1 cellular context compared by ENCODE assay signal in the genomic region with DNA sequence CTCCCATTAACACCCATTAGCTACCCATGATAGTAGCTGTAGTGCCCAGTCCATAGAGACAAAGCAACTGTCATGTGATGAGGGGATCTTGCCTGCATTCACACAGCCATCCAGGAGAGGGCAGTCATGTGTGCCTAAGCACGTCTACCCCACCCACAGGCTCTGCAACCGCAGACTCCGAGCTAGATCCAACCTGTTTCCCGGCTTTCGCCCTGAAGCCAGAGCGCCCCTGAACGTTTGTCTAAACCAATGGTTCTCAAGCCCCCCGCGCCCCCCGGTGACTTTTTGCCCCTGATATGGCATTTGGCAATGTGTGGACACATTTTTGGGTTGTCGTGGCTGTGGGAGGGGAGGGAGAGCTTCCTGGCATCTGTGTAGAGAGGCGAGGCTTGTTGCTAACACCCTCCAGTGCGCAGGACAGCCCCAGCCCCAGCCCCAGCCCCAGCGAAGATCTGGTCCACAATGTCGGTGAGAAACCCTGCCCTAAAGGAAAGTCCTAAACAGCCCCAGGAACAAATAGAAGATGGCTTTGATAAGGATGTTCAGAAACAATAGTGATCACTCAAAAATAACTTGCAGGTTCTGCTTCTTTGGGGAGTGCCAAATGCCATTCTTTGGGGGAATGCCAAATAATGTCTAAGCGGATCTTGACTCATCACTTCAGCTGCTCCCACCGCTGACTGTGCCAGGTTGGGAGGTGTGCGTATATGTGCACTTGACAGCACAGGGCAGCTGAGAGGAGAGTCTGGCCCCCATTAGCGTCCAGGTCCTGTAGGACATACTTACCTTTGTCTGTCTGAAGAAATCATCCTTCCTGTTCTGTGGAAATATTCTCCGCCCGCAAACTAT.
TF ChIP-seq lines count a peak whose summit lies in the region.

No MANE protein-coding gene starts in this region.

TF ChIP-seq in HepG2, 621 proteins besides CTCF, POLR2A, EP300 and RAD21 (continued from another document and continues in another):
- no peak for TF ChIP-seq ZNF816 (CRISPR knock-in tag; IDR thresholded peaks at IDR 0.05; ENCODE audit: borderline replicate concordance)
- TF ChIP-seq STAG1 (CRISPR knock-in tag; IDR thresholded peaks at IDR 0.05), result peak; percentile 98
- peak; percentile 28; the same call in 1 of the 2 replicates for TF ChIP-seq THAP11 (CRISPR knock-in tag; IDR thresholded peaks at IDR 0.05)
- TF ChIP-seq MTF2 (CRISPR knock-in tag; IDR thresholded peaks at IDR 0.05; ENCODE audit: borderline replicate concordance), result no peak
- no peak for TF ChIP-seq ZNF431 (CRISPR knock-in tag; IDR thresholded peaks at IDR 0.05; ENCODE audit: borderline replicate concordance, low read depth)
- TF ChIP-seq, protein P1, sequence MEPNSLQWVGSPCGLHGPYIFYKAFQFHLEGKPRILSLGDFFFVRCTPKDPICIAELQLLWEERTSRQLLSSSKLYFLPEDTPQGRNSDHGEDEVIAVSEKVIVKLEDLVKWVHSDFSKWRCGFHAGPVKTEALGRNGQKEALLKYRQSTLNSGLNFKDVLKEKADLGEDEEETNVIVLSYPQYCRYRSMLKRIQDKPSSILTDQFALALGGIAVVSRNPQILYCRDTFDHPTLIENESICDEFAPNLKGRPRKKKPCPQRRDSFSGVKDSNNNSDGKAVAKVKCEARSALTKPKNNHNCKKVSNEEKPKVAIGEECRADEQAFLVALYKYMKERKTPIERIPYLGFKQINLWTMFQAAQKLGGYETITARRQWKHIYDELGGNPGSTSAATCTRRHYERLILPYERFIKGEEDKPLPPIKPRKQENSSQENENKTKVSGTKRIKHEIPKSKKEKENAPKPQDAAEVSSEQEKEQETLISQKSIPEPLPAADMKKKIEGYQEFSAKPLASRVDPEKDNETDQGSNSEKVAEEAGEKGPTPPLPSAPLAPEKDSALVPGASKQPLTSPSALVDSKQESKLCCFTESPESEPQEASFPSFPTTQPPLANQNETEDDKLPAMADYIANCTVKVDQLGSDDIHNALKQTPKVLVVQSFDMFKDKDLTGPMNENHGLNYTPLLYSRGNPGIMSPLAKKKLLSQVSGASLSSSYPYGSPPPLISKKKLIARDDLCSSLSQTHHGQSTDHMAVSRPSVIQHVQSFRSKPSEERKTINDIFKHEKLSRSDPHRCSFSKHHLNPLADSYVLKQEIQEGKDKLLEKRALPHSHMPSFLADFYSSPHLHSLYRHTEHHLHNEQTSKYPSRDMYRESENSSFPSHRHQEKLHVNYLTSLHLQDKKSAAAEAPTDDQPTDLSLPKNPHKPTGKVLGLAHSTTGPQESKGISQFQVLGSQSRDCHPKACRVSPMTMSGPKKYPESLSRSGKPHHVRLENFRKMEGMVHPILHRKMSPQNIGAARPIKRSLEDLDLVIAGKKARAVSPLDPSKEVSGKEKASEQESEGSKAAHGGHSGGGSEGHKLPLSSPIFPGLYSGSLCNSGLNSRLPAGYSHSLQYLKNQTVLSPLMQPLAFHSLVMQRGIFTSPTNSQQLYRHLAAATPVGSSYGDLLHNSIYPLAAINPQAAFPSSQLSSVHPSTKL (CRISPR knock-in tag; IDR thresholded peaks at IDR 0.05), result peak; percentile 52; the same call in 1 of the 2 replicates
- TF ChIP-seq, protein P2, sequence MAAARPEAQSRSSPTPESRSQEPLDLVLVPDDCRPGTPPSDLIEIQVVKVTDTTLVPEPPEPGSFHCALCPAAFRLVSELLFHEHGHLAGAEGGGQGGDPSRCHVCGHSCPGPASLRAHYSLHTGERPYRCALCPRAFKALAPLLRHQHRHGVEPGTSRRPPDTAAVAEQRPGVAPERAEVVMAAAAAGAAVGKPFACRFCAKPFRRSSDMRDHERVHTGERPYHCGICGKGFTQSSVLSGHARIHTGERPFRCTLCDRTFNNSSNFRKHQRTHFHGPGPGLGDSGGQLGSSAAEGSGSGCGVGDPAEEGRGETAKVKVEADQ (CRISPR knock-in tag; IDR thresholded peaks at IDR 0.05; ENCODE audit: borderline replicate concordance), result no peak
- TF ChIP-seq ZNF841 (CRISPR knock-in tag; IDR thresholded peaks at IDR 0.05; ENCODE audit: borderline replicate concordance), result no peak
- TF ChIP-seq ZNF317 (CRISPR knock-in tag; IDR thresholded peaks at IDR 0.05), result 0 out of 2 replicates have a peak, but pooled peaks have one; percentile 55
- TF ChIP-seq CHD2 (IDR thresholded peaks at IDR 0.05; ENCODE audit: low read depth, low read length), result no peak
- TF ChIP-seq ZNF121 (CRISPR knock-in tag; IDR thresholded peaks at IDR 0.05), result no peak
- TF ChIP-seq SOX5 (CRISPR knock-in tag; IDR thresholded peaks at IDR 0.05; ENCODE audit: borderline replicate concordance), result 0 out of 2 replicates have a peak, but pooled peaks have one; percentile 15
- TF ChIP-seq, protein P3, sequence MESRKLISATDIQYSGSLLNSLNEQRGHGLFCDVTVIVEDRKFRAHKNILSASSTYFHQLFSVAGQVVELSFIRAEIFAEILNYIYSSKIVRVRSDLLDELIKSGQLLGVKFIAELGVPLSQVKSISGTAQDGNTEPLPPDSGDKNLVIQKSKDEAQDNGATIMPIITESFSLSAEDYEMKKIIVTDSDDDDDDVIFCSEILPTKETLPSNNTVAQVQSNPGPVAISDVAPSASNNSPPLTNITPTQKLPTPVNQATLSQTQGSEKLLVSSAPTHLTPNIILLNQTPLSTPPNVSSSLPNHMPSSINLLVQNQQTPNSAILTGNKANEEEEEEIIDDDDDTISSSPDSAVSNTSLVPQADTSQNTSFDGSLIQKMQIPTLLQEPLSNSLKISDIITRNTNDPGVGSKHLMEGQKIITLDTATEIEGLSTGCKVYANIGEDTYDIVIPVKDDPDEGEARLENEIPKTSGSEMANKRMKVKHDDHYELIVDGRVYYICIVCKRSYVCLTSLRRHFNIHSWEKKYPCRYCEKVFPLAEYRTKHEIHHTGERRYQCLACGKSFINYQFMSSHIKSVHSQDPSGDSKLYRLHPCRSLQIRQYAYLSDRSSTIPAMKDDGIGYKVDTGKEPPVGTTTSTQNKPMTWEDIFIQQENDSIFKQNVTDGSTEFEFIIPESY (CRISPR knock-in tag; IDR thresholded peaks at IDR 0.05), result peak; percentile 41; the same call in 1 of the 2 replicates
- TF ChIP-seq CHCHD3 (CRISPR knock-in tag; IDR thresholded peaks at IDR 0.05), result no peak
- no peak for TF ChIP-seq ZNF234 (CRISPR knock-in tag; conservative IDR thresholded peaks at IDR 0.05)
- TF ChIP-seq MXI1 (IDR thresholded peaks at IDR 0.05; ENCODE audit: borderline replicate concordance, low read depth, low read length), result peak; percentile 34; the same call in 1 of the 3 replicates
- peak; percentile 69; the same call in 1 of the 2 replicates for TF ChIP-seq ZNF614 (CRISPR knock-in tag; IDR thresholded peaks at IDR 0.05; ENCODE audit: borderline replicate concordance)
- TF ChIP-seq SP4 (CRISPR knock-in tag; IDR thresholded peaks at IDR 0.05), result no peak
- TF ChIP-seq IKZF4 (CRISPR knock-in tag; IDR thresholded peaks at IDR 0.05; ENCODE audit: borderline replicate concordance, low read depth, not compliant biosample characterization), result no peak
- peak; percentile 77 for TF ChIP-seq TEAD3 (CRISPR knock-in tag; optimal IDR thresholded peaks at IDR 0.05; ENCODE audit: borderline replicate concordance)
- TF ChIP-seq ZNF331 (CRISPR knock-in tag; IDR thresholded peaks at IDR 0.05), result peak; percentile 59; the same call in 1 of the 2 replicates
- TF ChIP-seq ZFP36 (IDR thresholded peaks at IDR 0.05; ENCODE audit: borderline replicate concordance, low read depth, low read length, partially characterized antibody), result no peak
- TF ChIP-seq, protein P4, sequence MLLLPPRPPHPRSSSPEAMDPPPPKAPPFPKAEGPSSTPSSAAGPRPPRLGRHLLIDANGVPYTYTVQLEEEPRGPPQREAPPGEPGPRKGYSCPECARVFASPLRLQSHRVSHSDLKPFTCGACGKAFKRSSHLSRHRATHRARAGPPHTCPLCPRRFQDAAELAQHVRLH (CRISPR knock-in tag; IDR thresholded peaks at IDR 0.05; ENCODE audit: borderline replicate concordance, low read depth), result peak; percentile 70; the same call in 1 of the 2 replicates
- TF ChIP-seq STAT5B (CRISPR knock-in tag; IDR thresholded peaks at IDR 0.05), result no peak
- TF ChIP-seq, protein P5, sequence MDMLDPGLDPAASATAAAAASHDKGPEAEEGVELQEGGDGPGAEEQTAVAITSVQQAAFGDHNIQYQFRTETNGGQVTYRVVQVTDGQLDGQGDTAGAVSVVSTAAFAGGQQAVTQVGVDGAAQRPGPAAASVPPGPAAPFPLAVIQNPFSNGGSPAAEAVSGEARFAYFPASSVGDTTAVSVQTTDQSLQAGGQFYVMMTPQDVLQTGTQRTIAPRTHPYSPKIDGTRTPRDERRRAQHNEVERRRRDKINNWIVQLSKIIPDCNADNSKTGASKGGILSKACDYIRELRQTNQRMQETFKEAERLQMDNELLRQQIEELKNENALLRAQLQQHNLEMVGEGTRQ (IDR thresholded peaks at IDR 0.05; ENCODE audit: low read depth, low read length), result peak; percentile 63
- TF ChIP-seq, protein P5 (CRISPR knock-in tag; IDR thresholded peaks at IDR 0.05; ENCODE audit: borderline replicate concordance), result no peak; the same call in 1 of the 2 replicates
- TF ChIP-seq, protein P6, sequence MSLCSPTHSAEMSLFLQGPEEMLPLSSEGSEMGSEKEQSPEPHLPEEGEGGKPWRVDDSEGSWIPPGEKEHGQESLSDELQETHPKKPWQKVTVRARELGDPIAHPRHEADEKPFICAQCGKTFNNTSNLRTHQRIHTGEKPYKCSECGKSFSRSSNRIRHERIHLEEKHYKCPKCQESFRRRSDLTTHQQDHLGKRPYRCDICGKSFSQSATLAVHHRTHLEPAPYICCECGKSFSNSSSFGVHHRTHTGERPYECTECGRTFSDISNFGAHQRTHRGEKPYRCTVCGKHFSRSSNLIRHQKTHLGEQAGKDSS (CRISPR knock-in tag; IDR thresholded peaks at IDR 0.05; ENCODE audit: borderline replicate concordance, low read depth), result peak; percentile 60; the same call in 1 of the 2 replicates
- TF ChIP-seq ATF7-NPFF (CRISPR knock-in tag; IDR thresholded peaks at IDR 0.05; ENCODE audit: low read depth), result 0 out of 2 replicates have a peak, but pooled peaks have one; percentile 51
- TF ChIP-seq, protein P7, sequence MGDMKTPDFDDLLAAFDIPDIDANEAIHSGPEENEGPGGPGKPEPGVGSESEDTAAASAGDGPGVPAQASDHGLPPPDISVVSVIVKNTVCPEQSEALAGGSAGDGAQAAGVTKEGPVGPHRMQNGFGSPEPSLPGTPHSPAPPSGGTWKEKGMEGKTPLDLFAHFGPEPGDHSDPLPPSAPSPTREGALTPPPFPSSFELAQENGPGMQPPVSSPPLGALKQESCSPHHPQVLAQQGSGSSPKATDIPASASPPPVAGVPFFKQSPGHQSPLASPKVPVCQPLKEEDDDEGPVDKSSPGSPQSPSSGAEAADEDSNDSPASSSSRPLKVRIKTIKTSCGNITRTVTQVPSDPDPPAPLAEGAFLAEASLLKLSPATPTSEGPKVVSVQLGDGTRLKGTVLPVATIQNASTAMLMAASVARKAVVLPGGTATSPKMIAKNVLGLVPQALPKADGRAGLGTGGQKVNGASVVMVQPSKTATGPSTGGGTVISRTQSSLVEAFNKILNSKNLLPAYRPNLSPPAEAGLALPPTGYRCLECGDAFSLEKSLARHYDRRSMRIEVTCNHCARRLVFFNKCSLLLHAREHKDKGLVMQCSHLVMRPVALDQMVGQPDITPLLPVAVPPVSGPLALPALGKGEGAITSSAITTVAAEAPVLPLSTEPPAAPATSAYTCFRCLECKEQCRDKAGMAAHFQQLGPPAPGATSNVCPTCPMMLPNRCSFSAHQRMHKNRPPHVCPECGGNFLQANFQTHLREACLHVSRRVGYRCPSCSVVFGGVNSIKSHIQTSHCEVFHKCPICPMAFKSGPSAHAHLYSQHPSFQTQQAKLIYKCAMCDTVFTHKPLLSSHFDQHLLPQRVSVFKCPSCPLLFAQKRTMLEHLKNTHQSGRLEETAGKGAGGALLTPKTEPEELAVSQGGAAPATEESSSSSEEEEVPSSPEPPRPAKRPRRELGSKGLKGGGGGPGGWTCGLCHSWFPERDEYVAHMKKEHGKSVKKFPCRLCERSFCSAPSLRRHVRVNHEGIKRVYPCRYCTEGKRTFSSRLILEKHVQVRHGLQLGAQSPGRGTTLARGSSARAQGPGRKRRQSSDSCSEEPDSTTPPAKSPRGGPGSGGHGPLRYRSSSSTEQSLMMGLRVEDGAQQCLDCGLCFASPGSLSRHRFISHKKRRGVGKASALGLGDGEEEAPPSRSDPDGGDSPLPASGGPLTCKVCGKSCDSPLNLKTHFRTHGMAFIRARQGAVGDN (CRISPR knock-in tag; IDR thresholded peaks at IDR 0.05), result peak; percentile 59
- TF ChIP-seq ZNF713 (CRISPR knock-in tag; IDR thresholded peaks at IDR 0.05), result no peak
- 0 out of 2 replicates have a peak, but pooled peaks have one; percentile 26 for TF ChIP-seq PHF8 (CRISPR knock-in tag; IDR thresholded peaks at IDR 0.05)
- TF ChIP-seq, protein P8, sequence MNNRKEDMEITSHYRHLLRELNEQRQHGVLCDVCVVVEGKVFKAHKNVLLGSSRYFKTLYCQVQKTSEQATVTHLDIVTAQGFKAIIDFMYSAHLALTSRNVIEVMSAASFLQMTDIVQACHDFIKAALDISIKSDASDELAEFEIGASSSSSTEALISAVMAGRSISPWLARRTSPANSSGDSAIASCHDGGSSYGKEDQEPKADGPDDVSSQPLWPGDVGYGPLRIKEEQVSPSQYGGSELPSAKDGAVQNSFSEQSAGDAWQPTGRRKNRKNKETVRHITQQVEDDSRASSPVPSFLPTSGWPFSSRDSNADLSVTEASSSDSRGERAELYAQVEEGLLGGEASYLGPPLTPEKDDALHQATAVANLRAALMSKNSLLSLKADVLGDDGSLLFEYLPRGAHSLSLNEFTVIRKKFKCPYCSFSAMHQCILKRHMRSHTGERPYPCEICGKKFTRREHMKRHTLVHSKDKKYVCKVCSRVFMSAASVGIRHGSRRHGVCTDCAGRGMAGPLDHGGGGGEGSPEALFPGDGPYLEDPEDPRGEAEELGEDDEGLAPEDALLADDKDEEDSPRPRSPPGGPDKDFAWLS (CRISPR knock-in tag; IDR thresholded peaks at IDR 0.05; ENCODE audit: borderline replicate concordance), result no peak
- no peak for TF ChIP-seq MTF1 (CRISPR knock-in tag; IDR thresholded peaks at IDR 0.05)
- TF ChIP-seq, protein P9, sequence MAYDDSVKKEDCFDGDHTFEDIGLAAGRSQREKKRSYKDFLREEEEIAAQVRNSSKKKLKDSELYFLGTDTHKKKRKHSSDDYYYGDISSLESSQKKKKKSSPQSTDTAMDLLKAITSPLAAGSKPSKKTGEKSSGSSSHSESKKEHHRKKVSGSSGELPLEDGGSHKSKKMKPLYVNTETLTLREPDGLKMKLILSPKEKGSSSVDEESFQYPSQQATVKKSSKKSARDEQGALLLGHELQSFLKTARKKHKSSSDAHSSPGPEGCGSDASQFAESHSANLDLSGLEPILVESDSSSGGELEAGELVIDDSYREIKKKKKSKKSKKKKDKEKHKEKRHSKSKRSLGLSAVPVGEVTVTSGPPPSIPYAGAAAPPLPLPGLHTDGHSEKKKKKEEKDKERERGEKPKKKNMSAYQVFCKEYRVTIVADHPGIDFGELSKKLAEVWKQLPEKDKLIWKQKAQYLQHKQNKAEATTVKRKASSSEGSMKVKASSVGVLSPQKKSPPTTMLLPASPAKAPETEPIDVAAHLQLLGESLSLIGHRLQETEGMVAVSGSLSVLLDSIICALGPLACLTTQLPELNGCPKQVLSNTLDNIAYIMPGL (CRISPR knock-in tag; IDR thresholded peaks at IDR 0.05; ENCODE audit: borderline replicate concordance in 1 of 2, low read depth in 1 of 2), result peak; percentile 58 to 74; a peak in 2 of 4 replicates
- peak; percentile 64; the same call in 1 of the 2 replicates for TF ChIP-seq MIXL1 (CRISPR knock-in tag; IDR thresholded peaks at IDR 0.05)
